11 cellular contexts compared by ENCODE assay signal in the genomic region with DNA sequence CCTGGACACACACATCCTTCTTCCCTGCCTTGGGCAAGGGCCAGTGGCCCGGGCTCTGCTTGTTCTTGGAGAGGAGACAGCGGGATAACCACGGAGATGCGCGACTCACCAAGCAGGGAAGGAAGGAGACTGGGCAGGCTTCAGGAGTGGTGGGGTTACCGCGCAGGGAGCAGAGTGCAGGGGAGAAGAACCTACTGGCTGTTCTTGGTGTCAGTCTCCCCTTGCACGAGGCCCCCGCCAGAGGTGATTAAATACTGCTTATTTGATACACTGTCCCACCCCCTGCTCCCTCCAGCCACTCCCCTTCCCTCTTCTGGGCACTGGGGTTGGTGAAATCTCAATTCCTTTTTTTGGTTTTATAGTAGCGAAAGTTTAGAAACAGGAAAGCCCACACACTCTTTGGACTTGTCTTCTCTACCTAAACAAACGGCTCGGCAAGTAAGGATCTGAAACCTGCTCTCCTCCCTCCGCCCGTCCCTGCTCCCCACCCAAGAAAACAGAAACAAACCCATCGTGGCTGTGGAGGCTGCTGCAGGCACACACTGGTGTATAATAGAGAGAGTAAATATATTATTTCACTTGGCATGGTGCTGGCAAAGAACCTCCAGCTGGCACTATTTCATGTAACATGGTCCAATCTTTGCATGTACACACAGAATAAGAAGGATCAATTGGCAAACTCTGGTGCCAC. TPM values are rescaled to one million over a fixed set of nuclear protein-coding genes. Genes with fewer than 3 reads are reported as not detected.
DNase-seq lines count a peak whose midpoint lies in the region; ATAC-seq and TF ChIP-seq lines count a peak whose summit lies in the region.
"Had no signal": no experiment of that assay in that cellular context is flagged by ENCODE, and none has a peak within 500 bp of the region (broad histone marks: within the 10 kb centered on the region; RNA-seq: fewer than 3 reads in every experiment).

No MANE protein-coding gene starts in this region.

- no peaks in the 10 kb centered on the region for H3K9me2 ChIP-seq in GM23248 (ENCODE audit: insufficient read depth)

- no peak overlapping the region for H2AFZ ChIP-seq in GM23248

- no peaks in the 10 kb centered on the region for H3F3A ChIP-seq in GM23248 (ENCODE audit: insufficient read depth)

- H3K79me2 ChIP-seq in GM23248 (ENCODE audit: insufficient read depth), result no peaks in the 10 kb centered on the region

- H3K4me1 Mint-ChIP-seq in CD4-positive, alpha-beta T cell (ENCODE audit: low read depth), result peaks cover 25% of the 10 kb centered on the region

- WGBS in GM23248 (ENCODE audit: low coverage in 1 of 2, low lambda C conversion rate in 2 of 2, missing lambda C conversion rate in 2 of 2), 2 experiments, result 86 to 89% methylated on average over 15 of the region's 15 CpGs
- WGBS in transverse colon (ENCODE audit: low coverage in 1 of 2), 2 donors, result 72 to 77% methylated on average over 6 to 15 of the region's 15 CpGs

- H4K20me1 ChIP-seq in GM23248 (ENCODE audit: insufficient read depth), result no peaks in the 10 kb centered on the region

- H3K4me3 Mint-ChIP-seq in CD4-positive, alpha-beta T cell, result no peak overlapping the region

- H3K4me1 ChIP-seq in GM23248 (ENCODE audit: insufficient read depth) (no peaks in the 10 kb centered on the region), transverse colon (peaks cover 7 to 14% (median 11%) of the 10 kb centered on the region in 4 donors)

- in situ Hi-C loops in GM23248 (cut with MboI), result no loop called here
- in situ Hi-C loops in transverse colon (cut with MboI; ENCODE audit: low pct_ligation_motif_present in 1 of 4, low pct_unique_long_range_greater_than_20kb in 1 of 4, low sequenced_read_pairs in 3 of 4), result no loop called here

- POLR2A ChIA-PET in CD4-positive, alpha-beta T cell (lab: Charles Lee), result interaction anchor here (1.5 kb wide), 1 partner anchor 16 kb away, joined by 3 read pairs; the partner anchor contains the start of gene PEX16

- no peak for TF ChIP-seq CTCF in CD4-positive, alpha-beta T cell (IDR thresholded peaks at IDR 0.05)
- no peak for TF ChIP-seq CTCF in transverse colon (IDR thresholded peaks at IDR 0.05)

- DNase-seq in A172 (ENCODE audit: low spot score) (peak; percentile 23), GM23248 (peak; percentile 31), RPMI7951 (ENCODE audit: low read depth) (peak; percentile 38), glomerular visceral epithelial cell (ENCODE audit: extremely low spot score) (peak; percentile 40), NCI-H1694 (lab: John Stamatoyannopoulos, UW) (no peak), NCI-H1694 treated with DMSO at 0.1 percent for 48 hours (lab: John Stamatoyannopoulos, UW) (no peak), transverse colon (no peak)
- DNase-seq in CD4-positive, alpha-beta T cell, result no peak
- DNase-seq: NCI-H2171 had no signal

- H3K4me2 ChIP-seq in GM23248 (ENCODE audit: unreplicated experiment), result no peak overlapping the region

- H3K27ac Mint-ChIP-seq in CD4-positive, alpha-beta T cell, result no peak overlapping the region

- H3K9ac ChIP-seq in GM23248, result no peak overlapping the region

- no peaks in the 10 kb centered on the region for H3K9me3 Mint-ChIP-seq in CD4-positive, alpha-beta T cell

- no peaks in the 10 kb centered on the region for H3K27me3 Mint-ChIP-seq in CD4-positive, alpha-beta T cell

- no peak overlapping the region for H3K4me3 ChIP-seq in GM23248
- no peak overlapping the region for H3K4me3 ChIP-seq in transverse colon

- H3K9me3 ChIP-seq in GM23248 (ENCODE audit: low read depth), result no peaks in the 10 kb centered on the region
- H3K9me3 ChIP-seq in CD4-positive, alpha-beta T cell (ENCODE audit: control insufficient read depth, low read length), result no peaks in the 10 kb centered on the region
- no peaks in the 10 kb centered on the region for H3K9me3 ChIP-seq in transverse colon

- no peak for TF ChIP-seq POLR2A in transverse colon (IDR thresholded peaks at IDR 0.05)

- no peak overlapping the region for H3K27ac ChIP-seq in GM23248
- no peak overlapping the region for H3K27ac ChIP-seq in CD4-positive, alpha-beta T cell (ENCODE audit: low read depth, low read length)
- no peak overlapping the region for H3K27ac ChIP-seq in transverse colon

- CTCF ChIA-PET in CD4-positive, alpha-beta T cell (lab: Charles Lee), result no interaction called here

- ATAC-seq in CD4-positive, alpha-beta T cell (ENCODE audit: poor library complexity), result no peak
- ATAC-seq: right cardiac atrium had no signal

- TF ChIP-seq EP300 in transverse colon (IDR thresholded peaks at IDR 0.05; ENCODE audit: low read depth), result no peak

- H3K27me3 ChIP-seq in GM23248 (replicated peaks; ENCODE audit: insufficient read depth) (no peaks in the 10 kb centered on the region), transverse colon (no peaks in the 10 kb centered on the region)
- H3K27me3 ChIP-seq in CD4-positive, alpha-beta T cell (ENCODE audit: control insufficient read depth, insufficient read depth, low read length), result no peaks in the 10 kb centered on the region

- H3K36me3 Mint-ChIP-seq in CD4-positive, alpha-beta T cell (ENCODE audit: low read depth), result peaks cover 63% of the 10 kb centered on the region

- H3K36me3 ChIP-seq in GM23248 (ENCODE audit: low read depth), result peaks cover 20% of the 10 kb centered on the region
- peaks cover 0 to 37% (median 15%) of the 10 kb centered on the region in 4 donors for H3K36me3 ChIP-seq in transverse colon

- intact Hi-C loops in CD4-positive, alpha-beta T cell (cut with DNase I, micrococcal nuclease), result no loop called here
- intact Hi-C loops in transverse colon (cut with DNase I; ENCODE audit: low total_unique reads), result no loop called here

RNA-seq across cellular contexts. Expression of gene LARGE2, which starts 10.8 kb away (rescaled TPM):
- total RNA-seq in A172 (2014; rRNA removed; shearing (Covaris generic)), result not detected in 2 replicates
- not detected in 2 replicates for total RNA-seq in GM23248 (2014; rRNA removed; shearing (Covaris generic))
- polyA plus RNA-seq in GM23248 (2016; fragmentation: Nextera tagmentation; extraction: Ambion mirVana), result not detected in 2 replicates
- 0.12 TPM in 1 of 2 replicates, not detected in the other for total RNA-seq in RPMI7951 (2014; rRNA removed; shearing (Covaris generic))
- total RNA-seq in CD4-positive, alpha-beta T cell, result 1 to 10 TPM; 2.7 to 3.5 TPM
- 1 to 10 TPM in 1 of 4 donors, under 1 TPM in 2, not detected in 1; 0.55 to 1.3 (median 0.60) TPM for total RNA-seq in transverse colon
- total RNA-seq: subcutaneous adipose tissue had no signal

RNA-seq across cellular contexts. Expression of gene PEX16, which starts 15.6 kb away (rescaled TPM):
- total RNA-seq in A172 (2014; rRNA removed; shearing (Covaris generic)), result 37.7 and 48.0 TPM in 2 replicates
- 16.2 and 23.2 TPM in 2 replicates for total RNA-seq in GM23248 (2014; rRNA removed; shearing (Covaris generic))
- 21.2 and 25.1 TPM in 2 replicates for polyA plus RNA-seq in GM23248 (2016; fragmentation: Nextera tagmentation; extraction: Ambion mirVana)
- 17.3 and 17.4 TPM in 2 replicates for total RNA-seq in RPMI7951 (2014; rRNA removed; shearing (Covaris generic))
- 10 to 100 TPM; 56.3 to 62.0 TPM for total RNA-seq in CD4-positive, alpha-beta T cell
- total RNA-seq in transverse colon, result 100 to 1,000 TPM in 1 of 4 donors, 10 to 100 TPM in 3; 31.3 to 111 (median 51.9) TPM

RNA-seq across cellular contexts. Expression of gene FREY1, which starts 26.2 kb away (rescaled TPM):
- total RNA-seq in A172 (2014; rRNA removed; shearing (Covaris generic)), result 0.24 and 0.26 TPM in 2 replicates
- total RNA-seq in GM23248 (2014; rRNA removed; shearing (Covaris generic)), result not detected in 2 replicates
- polyA plus RNA-seq in GM23248 (2016; fragmentation: Nextera tagmentation; extraction: Ambion mirVana), result not detected in 2 replicates
- not detected in 2 replicates for total RNA-seq in RPMI7951 (2014; rRNA removed; shearing (Covaris generic))
- total RNA-seq in CD4-positive, alpha-beta T cell, result 1 to 10 TPM; 5.7 to 6.0 TPM
- total RNA-seq in transverse colon, result 1 to 10 TPM in 1 of 4 donors, under 1 TPM in 1, not detected in 2; 0.82 to 2.7 TPM

RNA-seq across cellular contexts. Expression of gene MAPK8IP1, which starts 47.8 kb away (rescaled TPM):
- total RNA-seq in A172 (2014; rRNA removed; shearing (Covaris generic)), result 24.0 and 24.2 TPM in 2 replicates
- total RNA-seq in GM23248 (2014; rRNA removed; shearing (Covaris generic)), result 8.1 and 9.5 TPM in 2 replicates
- 1.8 and 2.1 TPM in 2 replicates for polyA plus RNA-seq in GM23248 (2016; fragmentation: Nextera tagmentation; extraction: Ambion mirVana)
- 2.5 and 3.0 TPM in 2 replicates for total RNA-seq in RPMI7951 (2014; rRNA removed; shearing (Covaris generic))
- 1 to 10 TPM; 2.3 to 2.4 TPM for total RNA-seq in CD4-positive, alpha-beta T cell
- 10 to 100 TPM in 1 of 4 donors, 1 to 10 TPM in 3; 1.9 to 11.1 (median 2.6) TPM for total RNA-seq in transverse colon

Comparison
In these comparisons a context has a peak if more than half of its experiments do, and no peak if none do; other contexts are left out.
1. DNase-seq: peak in A172 (single experiment), GM23248 (single experiment), RPMI7951 (single experiment) and glomerular visceral epithelial cell (single experiment); none in NCI-H1694 (single experiment), CD4-positive, alpha-beta T cell (0 of 10), NCI-H1694 treated with DMSO at 0.1 percent for 48 hours (single experiment) and transverse colon (single experiment).